Comparison of ENCODE assay signal across 21 cellular contexts in the genomic region with DNA sequence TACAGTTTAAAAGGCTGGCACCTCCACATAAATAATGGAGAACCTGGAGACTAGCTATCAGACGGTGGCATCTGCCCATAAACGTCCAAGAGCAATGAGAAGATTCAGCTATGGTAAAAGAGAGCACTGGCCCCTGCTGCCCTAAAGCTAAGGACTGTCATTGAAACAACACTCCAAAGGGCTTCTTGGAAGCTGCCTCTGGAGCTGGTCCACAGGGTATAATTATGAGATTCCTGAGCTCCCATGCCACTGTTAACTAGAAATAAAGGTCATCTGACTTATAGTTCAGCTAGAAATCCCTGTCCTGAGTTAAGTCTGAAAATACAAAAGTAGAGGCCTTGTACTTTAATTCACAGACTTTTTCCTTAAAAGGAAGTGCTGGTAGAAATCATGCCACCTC. TPM values are rescaled to one million over a fixed set of nuclear protein-coding genes. Genes with fewer than 3 reads are reported as not detected.
DNase-seq lines count a peak whose midpoint lies in the region; ATAC-seq and TF ChIP-seq lines count a peak whose summit lies in the region.
"Had no signal": no experiment of that assay in that cellular context is flagged by ENCODE, and none has a peak within 500 bp of the region (broad histone marks: within the 10 kb centered on the region; RNA-seq: fewer than 3 reads in every experiment).

No MANE protein-coding gene starts in this region.

- no peaks in the 10 kb centered on the region for H3K9me3 ChIP-seq in right atrium auricular region
- no peaks in the 10 kb centered on the region for H3K9me3 ChIP-seq in trophoblast cell (ENCODE audit: insufficient read depth, low read depth, low read length)
- H3K9me3 ChIP-seq: body of pancreas, tibial nerve had no signal

- in situ Hi-C loops in SK-MEL-5 (cut with HindIII; ENCODE audit: low pct_unique_long_range_greater_than_20kb, low sequenced_read_pairs) = no loop called here

- H3K9ac ChIP-seq in trophoblast cell (ENCODE audit: low read length) = no peak overlapping the region

- ATAC-seq in GM21786 (IDR thresholded peaks at IDR 0.05; ENCODE audit: unreplicated experiment) (no peak), HG03565 (IDR thresholded peaks at IDR 0.05; ENCODE audit: unreplicated experiment) (no peak)
- ATAC-seq: activated naive CD8-positive, alpha-beta T cell treated with anti-CD3 and anti-CD28 coated beads, Interleukin-2, amount 50 U/mL, for 24 hours; body of pancreas; stimulated activated naive CD8-positive, alpha-beta T cell treated with anti-CD3 and anti-CD28 coated beads, Interleukin-15, Interleukin-2, amounts not matched to agents 100 U/mL and 50 U/mL, for 24 hours had no signal

- H2BK5ac ChIP-seq in trophoblast cell (ENCODE audit: low read depth, low read length, poor library complexity) = peak overlapping the region; percentile 20

- H3K18ac ChIP-seq in trophoblast cell (ENCODE audit: low read length) = no peak overlapping the region

- H3K27ac ChIP-seq in right atrium auricular region (peak overlapping the region; percentile 42 to 66), trophoblast cell (ENCODE audit: low read depth, low read length) (peak overlapping the region; percentile 19)
- H3K27ac ChIP-seq: body of pancreas, RWPE1, tibial nerve, VCaP had no signal

- H3K79me2 ChIP-seq in trophoblast cell (ENCODE audit: control insufficient read depth, insufficient read depth, low read length, poor library complexity) = no peaks in the 10 kb centered on the region

- no peak overlapping the region for H2AK5ac ChIP-seq in trophoblast cell (ENCODE audit: low read length)

- no peak overlapping the region for H4K8ac ChIP-seq in trophoblast cell (ENCODE audit: low read depth, low read length)

- H4K91ac ChIP-seq in trophoblast cell (ENCODE audit: low read depth, low read length) = peak overlapping the region; percentile 38

- WGBS in trophoblast cell (ENCODE audit: extremely low coverage, insufficient coverage, insufficient read length) = no CpG with 5 or more reads among the region's 2 CpGs

- H3K14ac ChIP-seq in trophoblast cell (ENCODE audit: low read length) = no peak overlapping the region

- H3K27me3 ChIP-seq in right atrium auricular region (no peaks in the 10 kb centered on the region), trophoblast cell (ENCODE audit: insufficient read depth, low read length) (no peaks in the 10 kb centered on the region)
- H3K27me3 ChIP-seq: body of pancreas, tibial nerve had no signal

- H3K4me3 ChIP-seq in right atrium auricular region (no peak overlapping the region), trophoblast cell (ENCODE audit: low read depth, low read length) (no peak overlapping the region)
- H3K4me3 ChIP-seq: body of pancreas, tibial nerve had no signal

- H3K4me2 ChIP-seq in trophoblast cell (ENCODE audit: low read length) = no peak overlapping the region

- peaks cover 11% of the 10 kb centered on the region for H3K79me1 ChIP-seq in trophoblast cell (ENCODE audit: low read length)

- H3K23ac ChIP-seq in trophoblast cell (ENCODE audit: low read length) = no peak overlapping the region

- DNase-seq in ELF-1 (ENCODE audit: low read depth, low spot score) (peak; percentile 27), SK-MEL-5 (ENCODE audit: low read depth, low spot score) (peak; percentile 4), right atrium auricular region (ENCODE audit: low spot score) (no peak), trophoblast cell (peak; percentile 15 to 59), HT-29 (ENCODE audit: low spot score) (no peak), T1000 (lab: John Stamatoyannopoulos, UW) (no peak)
- DNase-seq: activated CD4-positive, alpha-beta T cell treated with anti-CD3 and anti-CD28 coated beads for 48 hours; activated gamma-delta T cell treated with Interleukin-2 at 50 U/mL for 16 hours; activated naive CD8-positive, alpha-beta T cell treated with anti-CD3 and anti-CD28 coated beads, Interleukin-2, amount 50 U/mL, for 24 hours; activated T-cell treated with anti-CD3 and anti-CD28 coated beads, Interleukin-2, amount 50 U/mL, for 24 hours; body of pancreas; CD4-positive, alpha-beta T cell; NCI-H1436 treated with DMSO at 0.1 percent for 48 hours; NCI-H524; stimulated activated CD4-positive, alpha-beta T cell treated with anti-CD3 and anti-CD28 coated beads, Interleukin-4, amount 100 ng/mL, for 24 hours; stimulated activated naive CD8-positive, alpha-beta T cell treated with anti-CD3 and anti-CD28 coated beads, Interleukin-15, Interleukin-2, amounts not matched to agents 100 U/mL and 50 U/mL, for 24 hours had no signal

- no peak overlapping the region for H3K4ac ChIP-seq in trophoblast cell (ENCODE audit: low read depth, low read length)

- no peak overlapping the region for H2BK120ac ChIP-seq in trophoblast cell (ENCODE audit: insufficient read depth, low read length, poor library complexity)

- H2AFZ ChIP-seq in trophoblast cell (ENCODE audit: insufficient read depth, low read length, poor library complexity) = no peak overlapping the region

- peaks cover 0 to 25% of the 10 kb centered on the region in 2 donors for H3K4me1 ChIP-seq in right atrium auricular region
- peaks cover 5 to 6% of the 10 kb centered on the region in 2 experiments for H3K4me1 ChIP-seq in trophoblast cell (ENCODE audit: control insufficient read depth in 1 of 2, insufficient read depth in 2 of 2, low read length in 2 of 2)
- H3K4me1 ChIP-seq: body of pancreas had no signal

- no peak for TF ChIP-seq CTCF in right atrium auricular region (IDR thresholded peaks at IDR 0.05)

- H4K12ac ChIP-seq in trophoblast cell (ENCODE audit: low read depth, low read length) = no peak overlapping the region

- H3K36me3 ChIP-seq in right atrium auricular region (no peaks in the 10 kb centered on the region), trophoblast cell (ENCODE audit: control insufficient read depth in 1 of 2, insufficient read depth in 2 of 2, low read length in 2 of 2) (no peaks in the 10 kb centered on the region)
- H3K36me3 ChIP-seq: tibial nerve had no signal

- peak overlapping the region; percentile 53 for H2BK12ac ChIP-seq in trophoblast cell (ENCODE audit: low read length)

RNA-seq across cellular contexts. Expression of a gene that starts 39.9 kb away (rescaled TPM):
- 54.6 and 56.8 TPM in 2 replicates for total RNA-seq in SK-MEL-5 (2014; rRNA removed; shearing (Covaris generic))
- 37.7 and 49.8 TPM in 2 replicates for polyA plus RNA-seq in SK-MEL-5 (2015; cell fraction: cytosol; rRNA removed)
- 74.9 and 78.6 TPM in 2 replicates for polyA plus RNA-seq in SK-MEL-5 (2015; cell fraction: nucleus; rRNA removed)
- total RNA-seq in right atrium auricular region = 10 to 100 TPM; 52.3 to 57.0 TPM
- polyA plus RNA-seq in trophoblast cell (2013) = 232 and 237 TPM in 2 replicates
- 11.1 and 14.2 TPM in 2 replicates for total RNA-seq in HT-29 (2014; rRNA removed; shearing (Covaris generic))

Comparison
In these comparisons a context has a peak if more than half of its experiments do, and no peak if none do; other contexts are left out.
1. DNase-seq: peak in ELF-1 (single experiment), SK-MEL-5 (single experiment) and trophoblast cell (2 of 2); none in right atrium auricular region (single experiment), HT-29 (single experiment) and T1000 (single experiment).